In the genomic region with DNA sequence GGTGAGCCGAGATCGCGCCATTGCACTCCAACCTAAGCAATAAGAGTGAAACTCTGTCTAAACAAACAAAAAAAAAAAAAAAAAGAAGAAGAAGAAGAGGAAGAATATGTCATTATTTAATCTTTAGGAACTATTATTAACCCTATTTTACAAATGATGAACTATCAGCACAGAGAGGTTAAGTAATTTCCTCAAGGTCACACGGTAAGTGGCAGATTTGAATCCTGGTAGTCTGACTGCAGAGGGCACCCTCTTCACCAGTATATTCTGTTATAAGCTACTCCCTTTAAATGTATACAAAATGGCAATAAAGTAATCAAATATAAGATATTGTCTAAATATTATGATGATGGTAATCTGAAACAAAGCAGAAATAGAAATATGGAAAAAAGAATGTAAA, we compare ENCODE assay signal across 2 cellular contexts.
TF ChIP-seq lines count a peak whose summit lies in the region.

No MANE protein-coding gene starts in this region.

TF ChIP-seq in A549, 52 proteins besides CTCF, POLR2A, EP300 and RAD21 (continued from another document):
- TF ChIP-seq, protein P1, sequence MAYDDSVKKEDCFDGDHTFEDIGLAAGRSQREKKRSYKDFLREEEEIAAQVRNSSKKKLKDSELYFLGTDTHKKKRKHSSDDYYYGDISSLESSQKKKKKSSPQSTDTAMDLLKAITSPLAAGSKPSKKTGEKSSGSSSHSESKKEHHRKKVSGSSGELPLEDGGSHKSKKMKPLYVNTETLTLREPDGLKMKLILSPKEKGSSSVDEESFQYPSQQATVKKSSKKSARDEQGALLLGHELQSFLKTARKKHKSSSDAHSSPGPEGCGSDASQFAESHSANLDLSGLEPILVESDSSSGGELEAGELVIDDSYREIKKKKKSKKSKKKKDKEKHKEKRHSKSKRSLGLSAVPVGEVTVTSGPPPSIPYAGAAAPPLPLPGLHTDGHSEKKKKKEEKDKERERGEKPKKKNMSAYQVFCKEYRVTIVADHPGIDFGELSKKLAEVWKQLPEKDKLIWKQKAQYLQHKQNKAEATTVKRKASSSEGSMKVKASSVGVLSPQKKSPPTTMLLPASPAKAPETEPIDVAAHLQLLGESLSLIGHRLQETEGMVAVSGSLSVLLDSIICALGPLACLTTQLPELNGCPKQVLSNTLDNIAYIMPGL (CRISPR knock-in tag; IDR thresholded peaks at IDR 0.05; ENCODE audit: borderline replicate concordance) = no peak

TF ChIP-seq in K562, 482 proteins besides CTCF, POLR2A, EP300 and RAD21 (continued from another document):
- TF ChIP-seq, protein P2, sequence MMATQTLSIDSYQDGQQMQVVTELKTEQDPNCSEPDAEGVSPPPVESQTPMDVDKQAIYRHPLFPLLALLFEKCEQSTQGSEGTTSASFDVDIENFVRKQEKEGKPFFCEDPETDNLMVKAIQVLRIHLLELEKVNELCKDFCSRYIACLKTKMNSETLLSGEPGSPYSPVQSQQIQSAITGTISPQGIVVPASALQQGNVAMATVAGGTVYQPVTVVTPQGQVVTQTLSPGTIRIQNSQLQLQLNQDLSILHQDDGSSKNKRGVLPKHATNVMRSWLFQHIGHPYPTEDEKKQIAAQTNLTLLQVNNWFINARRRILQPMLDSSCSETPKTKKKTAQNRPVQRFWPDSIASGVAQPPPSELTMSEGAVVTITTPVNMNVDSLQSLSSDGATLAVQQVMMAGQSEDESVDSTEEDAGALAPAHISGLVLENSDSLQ (IDR thresholded peaks at IDR 0.05) = no peak
- TF ChIP-seq GATAD2A (IDR thresholded peaks at IDR 0.05) (no peak), ZFP36 (IDR thresholded peaks at IDR 0.05; ENCODE audit: low read depth, low read length, partially characterized antibody) (peak; percentile 84), MEF2A (IDR thresholded peaks at IDR 0.05; ENCODE audit: control insufficient read depth, low read depth, low read length) (no peak), BCOR (IDR thresholded peaks at IDR 0.05) (peak; percentile 96), DACH1 (IDR thresholded peaks at IDR 0.05; ENCODE audit: partially characterized antibody) (peak; percentile 14), SPI1 (IDR thresholded peaks at IDR 0.05; ENCODE audit: borderline replicate concordance, low read depth, low read length) (no peak), MAFF (IDR thresholded peaks at IDR 0.05; ENCODE audit: low read length) (no peak), FUS (optimal IDR thresholded peaks at IDR 0.05; ENCODE audit: low read depth, low read length) (no peak), HDAC2 (IDR thresholded peaks at IDR 0.05) (0 out of 2 replicates have a peak, but pooled peaks have one; percentile 34), KAT8 (IDR thresholded peaks at IDR 0.05; ENCODE audit: low read depth) (no peak), RBFOX2 (IDR thresholded peaks at IDR 0.05; ENCODE audit: low read depth, low read length) (no peak), CHD4 (IDR thresholded peaks at IDR 0.05; ENCODE audit: insufficient read depth, insufficient replicate concordance, low read depth, low read length, poor library complexity, severe bottlenecking) (peak; percentile 31), ZC3H8 (IDR thresholded peaks at IDR 0.05) (no peak), ETV5 (CRISPR knock-in tag; IDR thresholded peaks at IDR 0.05; ENCODE audit: low read depth) (no peak), ZNF707 (CRISPR knock-in tag; conservative IDR thresholded peaks at IDR 0.05) (no peak)
- TF ChIP-seq, protein P3, sequence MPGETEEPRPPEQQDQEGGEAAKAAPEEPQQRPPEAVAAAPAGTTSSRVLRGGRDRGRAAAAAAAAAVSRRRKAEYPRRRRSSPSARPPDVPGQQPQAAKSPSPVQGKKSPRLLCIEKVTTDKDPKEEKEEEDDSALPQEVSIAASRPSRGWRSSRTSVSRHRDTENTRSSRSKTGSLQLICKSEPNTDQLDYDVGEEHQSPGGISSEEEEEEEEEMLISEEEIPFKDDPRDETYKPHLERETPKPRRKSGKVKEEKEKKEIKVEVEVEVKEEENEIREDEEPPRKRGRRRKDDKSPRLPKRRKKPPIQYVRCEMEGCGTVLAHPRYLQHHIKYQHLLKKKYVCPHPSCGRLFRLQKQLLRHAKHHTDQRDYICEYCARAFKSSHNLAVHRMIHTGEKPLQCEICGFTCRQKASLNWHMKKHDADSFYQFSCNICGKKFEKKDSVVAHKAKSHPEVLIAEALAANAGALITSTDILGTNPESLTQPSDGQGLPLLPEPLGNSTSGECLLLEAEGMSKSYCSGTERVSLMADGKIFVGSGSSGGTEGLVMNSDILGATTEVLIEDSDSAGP (CRISPR knock-in tag; IDR thresholded peaks at IDR 0.05) = no peak
- TF ChIP-seq, protein P4, sequence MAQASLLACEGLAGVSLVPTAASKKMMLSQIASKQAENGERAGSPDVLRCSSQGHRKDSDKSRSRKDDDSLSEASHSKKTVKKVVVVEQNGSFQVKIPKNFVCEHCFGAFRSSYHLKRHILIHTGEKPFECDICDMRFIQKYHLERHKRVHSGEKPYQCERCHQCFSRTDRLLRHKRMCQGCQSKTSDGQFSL (CRISPR knock-in tag; IDR thresholded peaks at IDR 0.05) = no peak
- TF ChIP-seq, protein P4 (tag; IDR thresholded peaks at IDR 0.05) = no peak
- TF ChIP-seq, protein P5, sequence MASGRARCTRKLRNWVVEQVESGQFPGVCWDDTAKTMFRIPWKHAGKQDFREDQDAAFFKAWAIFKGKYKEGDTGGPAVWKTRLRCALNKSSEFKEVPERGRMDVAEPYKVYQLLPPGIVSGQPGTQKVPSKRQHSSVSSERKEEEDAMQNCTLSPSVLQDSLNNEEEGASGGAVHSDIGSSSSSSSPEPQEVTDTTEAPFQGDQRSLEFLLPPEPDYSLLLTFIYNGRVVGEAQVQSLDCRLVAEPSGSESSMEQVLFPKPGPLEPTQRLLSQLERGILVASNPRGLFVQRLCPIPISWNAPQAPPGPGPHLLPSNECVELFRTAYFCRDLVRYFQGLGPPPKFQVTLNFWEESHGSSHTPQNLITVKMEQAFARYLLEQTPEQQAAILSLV (tag; IDR thresholded peaks at IDR 0.05) = no peak
